32 cellular contexts compared by ENCODE assay signal in genomic region chr11:25899761-25900160, GRCh38.
"Had no signal": no experiment of that assay in that cellular context is flagged by ENCODE, and none has a peak within 500 bp of the region (broad histone marks: within the 10 kb centered on the region; RNA-seq: fewer than 3 reads in every experiment).

No MANE protein-coding gene starts in this region.

- H3K9me3 Mint-ChIP-seq: activated naive CD4-positive, alpha-beta T cell treated with anti-CD3 and anti-CD28 coated beads, Interleukin-2, amount 50 U/mL, for 24 hours; activated naive CD8-positive, alpha-beta T cell treated with anti-CD3 and anti-CD28 coated beads for 36 hours; activated naive CD8-positive, alpha-beta T cell treated with anti-CD3 and anti-CD28 coated beads, Interleukin-2, amount 50 U/mL, for 24 hours had no signal

- H3K4me1 Mint-ChIP-seq: activated CD4-positive, alpha-beta T cell treated with anti-CD3 and anti-CD28 coated beads for 36 hours; activated CD4-positive, alpha-beta T cell treated with anti-CD3 and anti-CD28 coated beads, Interleukin-2, amount 10 ng/mL, durations not matched to agents 24 days and 14 days; activated CD8-positive, alpha-beta memory T cell treated with anti-CD3 and anti-CD28 coated beads, Interleukin-2, amount 10 ng/mL, durations not matched to agents 7 days and 5 days; activated naive CD4-positive, alpha-beta T cell treated with anti-CD3 and anti-CD28 coated beads, Interleukin-2, amount 50 U/mL, for 24 hours; activated naive CD8-positive, alpha-beta T cell treated with anti-CD3 and anti-CD28 coated beads for 36 hours; activated naive CD8-positive, alpha-beta T cell treated with anti-CD3 and anti-CD28 coated beads, Interleukin-2, amount 50 U/mL, for 24 hours; central memory CD8-positive, alpha-beta T cell; T-helper 17 cell had no signal

- DNase-seq: activated CD4-positive, alpha-beta memory T cell treated with anti-CD3 and anti-CD28 coated beads for 36 hours; activated CD4-positive, alpha-beta T cell treated with anti-CD3 and anti-CD28 coated beads for 36 hours; activated CD4-positive, alpha-beta T cell treated with anti-CD3 and anti-CD28 coated beads, Interleukin-2, amount 10 ng/mL, durations not matched to agents 24 days and 14 days; activated CD4-positive, CD25-positive, alpha-beta regulatory T cell; activated CD4-positive, CD25-positive, alpha-beta regulatory T cell treated with anti-CD3 and anti-CD28 coated beads, Interleukin-2, amount 50 U/mL, for 72 hours; activated CD8-positive, alpha-beta memory T cell treated with anti-CD3 and anti-CD28 coated beads, Interleukin-2, amount 10 ng/mL, durations not matched to agents 7 days and 5 days; activated CD8-positive, alpha-beta memory T cell treated with anti-CD3 and anti-CD28 coated beads, Interleukin-2, amount 50 U/mL, for 4 hours; activated CD8-positive, alpha-beta T cell treated with anti-CD3 and anti-CD28 coated beads, Interleukin-2, amount 10 ng/mL, durations not matched to agents 7 days and 5 days; activated effector memory CD4-positive, alpha-beta T cell treated with anti-CD3 and anti-CD28 coated beads, Interleukin-2, amount 50 U/mL, for 16 hours; activated naive CD4-positive, alpha-beta T cell treated with anti-CD3 and anti-CD28 coated beads for 36 hours; activated naive CD8-positive, alpha-beta T cell treated with anti-CD3 and anti-CD28 coated beads for 36 hours; activated naive CD8-positive, alpha-beta T cell treated with anti-CD3 and anti-CD28 coated beads, Interleukin-2, amount 50 U/mL, for 24 hours; activated T-cell treated with anti-CD3 and anti-CD28 coated beads, Interleukin-2, amount 50 U/mL, for 1 hour; activated T-cell treated with anti-CD3 and anti-CD28 coated beads, Interleukin-2, amount 50 U/mL, for 48 hours; adrenal gland; amygdala; brain microvascular endothelial cell; cortex of kidney; dermis blood vessel endothelial cell; effector CD8-positive, alpha-beta T cell; esophagus squamous epithelium; foreskin fibroblast; gastrocnemius medialis; heart right ventricle; T-helper 1 cell; T-helper 17 cell; T1000 had no signal

- H3K27ac Mint-ChIP-seq: activated CD4-positive, alpha-beta memory T cell treated with anti-CD3 and anti-CD28 coated beads for 36 hours; activated CD4-positive, alpha-beta T cell treated with anti-CD3 and anti-CD28 coated beads for 36 hours; activated CD4-positive, alpha-beta T cell treated with anti-CD3 and anti-CD28 coated beads, Interleukin-2, amount 10 ng/mL, durations not matched to agents 24 days and 14 days; activated CD8-positive, alpha-beta memory T cell treated with anti-CD3 and anti-CD28 coated beads, Interleukin-2, amount 10 ng/mL, durations not matched to agents 7 days and 5 days; activated CD8-positive, alpha-beta T cell treated with anti-CD3 and anti-CD28 coated beads, Interleukin-2, amount 10 ng/mL, durations not matched to agents 7 days and 5 days; activated naive CD4-positive, alpha-beta T cell treated with anti-CD3 and anti-CD28 coated beads for 36 hours; activated naive CD4-positive, alpha-beta T cell treated with anti-CD3 and anti-CD28 coated beads, Interleukin-2, amount 50 U/mL, for 24 hours; activated naive CD8-positive, alpha-beta T cell treated with anti-CD3 and anti-CD28 coated beads for 36 hours; activated naive CD8-positive, alpha-beta T cell treated with anti-CD3 and anti-CD28 coated beads, Interleukin-2, amount 50 U/mL, for 24 hours; activated T-helper 1 cell treated with anti-CD3 and anti-CD28 coated beads, Interleukin-12 subunit alpha, Interleukin-12 subunit beta, Interleukin-2, Interleukin-4 antibody, amounts not matched to agents 30 ng/mL and 10 ng/mL and 1 ng/mL, durations not matched to agents 14 hours and 24 hours and 36 hours; activated T-helper 2 cell treated with anti-CD3 and anti-CD28 coated beads, Interferon-gamma antibody, Interleukin-2, Interleukin-4, amounts not matched to agents 10 μg/mL and 5 μg/mL and 100 μg/mL, durations not matched to agents 14 hours and 24 hours and 36 hours; T-helper 17 cell; T-helper 2 cell treated with Interferon-gamma antibody and Interleukin-4, amounts not matched to agents 5 μg/mL and 100 μg/mL, for 36 hours had no signal

- H3K27me3 Mint-ChIP-seq: activated CD4-positive, alpha-beta memory T cell treated with anti-CD3 and anti-CD28 coated beads for 36 hours; activated CD4-positive, alpha-beta T cell treated with anti-CD3 and anti-CD28 coated beads for 36 hours; activated CD4-positive, alpha-beta T cell treated with anti-CD3 and anti-CD28 coated beads, Interleukin-2, amount 10 ng/mL, durations not matched to agents 24 days and 14 days; activated CD8-positive, alpha-beta memory T cell treated with anti-CD3 and anti-CD28 coated beads, Interleukin-2, amount 10 ng/mL, durations not matched to agents 7 days and 5 days; activated naive CD4-positive, alpha-beta T cell treated with anti-CD3 and anti-CD28 coated beads, Interleukin-2, amount 50 U/mL, for 24 hours; activated naive CD8-positive, alpha-beta T cell treated with anti-CD3 and anti-CD28 coated beads for 36 hours; activated naive CD8-positive, alpha-beta T cell treated with anti-CD3 and anti-CD28 coated beads, Interleukin-2, amount 50 U/mL, for 24 hours; central memory CD8-positive, alpha-beta T cell; T-helper 17 cell had no signal

- H3K4me3 Mint-ChIP-seq: activated CD4-positive, alpha-beta memory T cell treated with anti-CD3 and anti-CD28 coated beads for 36 hours; activated CD4-positive, alpha-beta T cell treated with anti-CD3 and anti-CD28 coated beads for 36 hours; activated CD4-positive, alpha-beta T cell treated with anti-CD3 and anti-CD28 coated beads, Interleukin-2, amount 10 ng/mL, durations not matched to agents 24 days and 14 days; activated CD8-positive, alpha-beta memory T cell treated with anti-CD3 and anti-CD28 coated beads, Interleukin-2, amount 10 ng/mL, durations not matched to agents 7 days and 5 days; activated CD8-positive, alpha-beta T cell treated with anti-CD3 and anti-CD28 coated beads, Interleukin-2, amount 10 ng/mL, durations not matched to agents 7 days and 5 days; activated naive CD4-positive, alpha-beta T cell treated with anti-CD3 and anti-CD28 coated beads for 36 hours; activated naive CD4-positive, alpha-beta T cell treated with anti-CD3 and anti-CD28 coated beads, Interleukin-2, amount 50 U/mL, for 24 hours; activated naive CD8-positive, alpha-beta T cell treated with anti-CD3 and anti-CD28 coated beads for 36 hours; activated naive CD8-positive, alpha-beta T cell treated with anti-CD3 and anti-CD28 coated beads, Interleukin-2, amount 50 U/mL, for 24 hours; activated T-helper 1 cell treated with anti-CD3 and anti-CD28 coated beads, Interleukin-12 subunit alpha, Interleukin-12 subunit beta, Interleukin-2, Interleukin-4 antibody, amounts not matched to agents 30 ng/mL and 10 ng/mL and 1 ng/mL, durations not matched to agents 14 hours and 24 hours and 36 hours; central memory CD8-positive, alpha-beta T cell; T-helper 17 cell; T-helper 2 cell treated with Interferon-gamma antibody and Interleukin-4, amounts not matched to agents 5 μg/mL and 100 μg/mL, for 36 hours had no signal

- H3K36me3 Mint-ChIP-seq: activated CD4-positive, alpha-beta memory T cell treated with anti-CD3 and anti-CD28 coated beads for 36 hours; activated CD8-positive, alpha-beta memory T cell treated with anti-CD3 and anti-CD28 coated beads, Interleukin-2, amount 10 ng/mL, durations not matched to agents 7 days and 5 days; activated naive CD4-positive, alpha-beta T cell treated with anti-CD3 and anti-CD28 coated beads, Interleukin-2, amount 50 U/mL, for 24 hours; activated naive CD8-positive, alpha-beta T cell treated with anti-CD3 and anti-CD28 coated beads for 36 hours had no signal
